Comparison of ENCODE assay signal across 20 cellular contexts in genomic region chr14:67575684-67576083, GRCh38. TPM values are rescaled to one million over a fixed set of nuclear protein-coding genes. Genes with fewer than 3 reads are reported as not detected.
DNase-seq lines count a peak whose midpoint lies in the region; ATAC-seq and TF ChIP-seq lines count a peak whose summit lies in the region.
"Had no signal": no experiment of that assay in that cellular context is flagged by ENCODE, and none has a peak within 500 bp of the region (broad histone marks: within the 10 kb centered on the region; RNA-seq: fewer than 3 reads in every experiment).

No MANE protein-coding gene starts in this region.

- DNase-seq in Daoy (ENCODE audit: low read depth), result peak; percentile 30
- peak; percentile 61 for DNase-seq in NB4 (ENCODE audit: low read depth)
- peak; percentile 6 for DNase-seq in brain microvascular endothelial cell
- peak; percentile 65 for DNase-seq in mesenteric fat pad (ENCODE audit: low spot score)
- no peak for DNase-seq in GM13976 (ENCODE audit: low spot score)
- no peak for DNase-seq in activated CD4-positive, alpha-beta T cell treated with anti-CD3 and anti-CD28 coated beads, Interleukin-2, amount 50 U/mL, for 48 hours
- no peak for DNase-seq in AG08395 (ENCODE audit: low spot score)
- no peak for DNase-seq in left cardiac atrium
- DNase-seq: COR-L47, endodermal cell, GF-D8, GM23248, hypothalamus, mucosa of descending colon, NCI-H1105, NCI-H2171 treated with DMSO at 0.1 percent for 48 hours, occipital lobe, right lobe of liver, Right ventricle myocardium superior had no signal

- TF ChIP-seq CTCF in NB4 (IDR thresholded peaks at IDR 0.05; ENCODE audit: low read depth, low read length) (no peak), brain microvascular endothelial cell (IDR thresholded peaks at IDR 0.05; ENCODE audit: low read depth, low read length, missing control alignments) (no peak), GM13976 (IDR thresholded peaks at IDR 0.05; ENCODE audit: borderline replicate concordance, control extremely low read depth, extremely low read depth, insufficient read depth, missing control alignments) (no peak)

- in situ Hi-C loops in brain microvascular endothelial cell (cut with HindIII; ENCODE audit: low pct_ligation_motif_present, low sequenced_read_pairs) (no loop called here), GM13976 (cut with MboI; ENCODE audit: low sequenced_read_pairs, unreplicated experiment) (no loop called here)

- no peak overlapping the region for H3K4me3 ChIP-seq in NB4 (ENCODE audit: low read depth, low read length)
- H3K4me3 ChIP-seq in brain microvascular endothelial cell (ENCODE audit: low read depth, low read length), result no peak overlapping the region
- H3K4me3 ChIP-seq: GM23248, mucosa of descending colon, right lobe of liver had no signal

- no peaks in the 10 kb centered on the region for H3K36me3 ChIP-seq in brain microvascular endothelial cell (replicated peaks)
- H3K36me3 ChIP-seq: right lobe of liver had no signal

- H3K27ac ChIP-seq in brain microvascular endothelial cell, result no peak overlapping the region
- H3K27ac ChIP-seq: GM23248, right lobe of liver had no signal

- no peak for ATAC-seq in left cardiac atrium
- ATAC-seq: activated CD4-positive, CD25-positive, alpha-beta regulatory T cell treated with anti-CD3 and anti-CD28 coated beads, Interleukin-2, amount 50 U/mL, for 24 hours; mucosa of descending colon had no signal

- TF ChIP-seq POLR2A in NB4 (IDR thresholded peaks at IDR 0.05; ENCODE audit: extremely low read depth, insufficient read length), result no peak

- intact Hi-C loops in left cardiac atrium (cut with DNase I), result no loop called here

- no peaks in the 10 kb centered on the region for H3K27me3 ChIP-seq in brain microvascular endothelial cell (replicated peaks)
- H3K27me3 ChIP-seq: right lobe of liver had no signal

RNA-seq across cellular contexts. Expression of gene PIGH, which starts 24.4 kb away (rescaled TPM):
- 29.4 and 31.4 TPM in 2 replicates for total RNA-seq in Daoy (2014; rRNA removed; shearing (Covaris generic))
- total RNA-seq in mesenteric fat pad, result 16.9 TPM
- 10 to 100 TPM; 13.0 to 14.2 TPM for total RNA-seq in left cardiac atrium

RNA-seq across cellular contexts. Expression of gene PLEKHH1, which starts 42.6 kb away (rescaled TPM):
- total RNA-seq in Daoy (2014; rRNA removed; shearing (Covaris generic)), result 2.1 and 3.3 TPM in 2 replicates
- total RNA-seq in mesenteric fat pad, result 6.8 TPM
- total RNA-seq in left cardiac atrium, result 1 to 10 TPM; 3.6 to 5.5 TPM

RNA-seq across cellular contexts. Expression of gene ARG2, which starts 44.0 kb away (rescaled TPM):
- total RNA-seq in Daoy (2014; rRNA removed; shearing (Covaris generic)), result 19.4 and 37.1 TPM in 2 replicates
- total RNA-seq in mesenteric fat pad (6.6 TPM), left cardiac atrium (1 to 10 TPM in 1 of 2 donors, under 1 TPM in 1; 0.38 to 1.2 TPM)

Comparison
In these comparisons a context has a peak if more than half of its experiments do, and no peak if none do; other contexts are left out.
1. DNase-seq: peak in Daoy (single experiment), NB4 (single experiment), brain microvascular endothelial cell (single experiment) and mesenteric fat pad (single experiment); none in GM13976 (single experiment), activated CD4-positive, alpha-beta T cell treated with anti-CD3 and anti-CD28 coated beads, Interleukin-2, amount 50 U/mL, for 48 hours (0 of 2), AG08395 (single experiment) and left cardiac atrium (single experiment).